ENCODE assay signal across 13 cellular contexts in genomic region chr17:62723842-62724241, GRCh38.
A peak's percentile ranks its signal among the peaks of the same experiment; 100 is the strongest.
DNase-seq lines count a peak whose midpoint lies in the region; ATAC-seq and TF ChIP-seq lines count a peak whose summit lies in the region.
"Had no signal": no experiment of that assay in that cellular context is flagged by ENCODE, and none has a peak within 500 bp of the region (broad histone marks: within the 10 kb centered on the region; RNA-seq: fewer than 3 reads in every experiment).

No MANE protein-coding gene starts in this region.

- H3K36me3 Mint-ChIP-seq in CD4-positive, alpha-beta T cell (ENCODE audit: low read depth), result no peaks in the 10 kb centered on the region
- H3K36me3 Mint-ChIP-seq in memory B cell, result no peaks in the 10 kb centered on the region

- H3K27ac ChIP-seq in CD4-positive, alpha-beta T cell (ENCODE audit: low read depth, low read length), result no peak overlapping the region
- H3K27ac ChIP-seq in PC-3 (ENCODE audit: low read length), result no peak overlapping the region

- no peaks in the 10 kb centered on the region for H3F3A ChIP-seq in PC-3 (ENCODE audit: low read length, unreplicated experiment)

- no peaks in the 10 kb centered on the region for H3K27me3 ChIP-seq in CD4-positive, alpha-beta T cell (ENCODE audit: control insufficient read depth, insufficient read depth, low read length)
- H3K27me3 ChIP-seq in PC-3 (ENCODE audit: low read length), result no peaks in the 10 kb centered on the region

- H3K36me3 ChIP-seq in PC-3 (ENCODE audit: low read depth, low read length), result no peaks in the 10 kb centered on the region

- no peak overlapping the region for H3K9ac ChIP-seq in PC-3 (ENCODE audit: low read length)

- peaks cover 28% of the 10 kb centered on the region for H3K4me1 Mint-ChIP-seq in CD4-positive, alpha-beta T cell (ENCODE audit: low read depth)
- H3K4me1 Mint-ChIP-seq in memory B cell, result peaks cover 27% of the 10 kb centered on the region

- no peak overlapping the region for H3K4me3 ChIP-seq in PC-3 (ENCODE audit: low read length)

- H3K79me2 ChIP-seq in PC-3 (ENCODE audit: low read length), result no peaks in the 10 kb centered on the region

- no TSS peak for BruUV-seq in PC-3 (replicated peaks; lab: Mats Ljungman, UMichigan)

- intact Hi-C loops in CD4-positive, alpha-beta T cell (cut with DNase I, micrococcal nuclease), result loop anchor here (1.0 to 5.0 kb wide), 2 partner anchors 238 to 243 kb away; no protein-coding TSS in a partner anchor
- intact Hi-C loops in PC-3 (cut with micrococcal nuclease), result no loop called here

- H4K20me1 ChIP-seq in PC-3 (ENCODE audit: low read length), result no peaks in the 10 kb centered on the region

- CTCF ChIA-PET in CD4-positive, alpha-beta T cell (lab: Charles Lee), result no interaction called here
- CTCF ChIA-PET in HEK293T (lab: Yijun Ruan, JAX) (interaction anchor here (0.6 kb wide), 1 partner anchor 77 kb away, joined by 4 read pairs; no protein-coding TSS in a partner anchor), PC-3 (lab: Charles Lee) (no interaction called here)

- no peak for DNase-seq in CD4-positive, alpha-beta T cell
- DNase-seq in HEK293T (ENCODE audit: extremely low spot score) (peak; percentile 51), PC-3 (no peak), memory B cell (ENCODE audit: low spot score in 2 of 2) (no peak)
- DNase-seq: activated CD4-positive, alpha-beta T cell treated with anti-CD3 and anti-CD28 coated beads for 4 hours; effector CD4-positive, alpha-beta T cell; foreskin melanocyte; NCI-H524 treated with DMSO at 0.1 percent for 48 hours had no signal

- H2AFZ ChIP-seq in PC-3 (ENCODE audit: low read length), result no peak overlapping the region

- TF ChIP-seq CTCF in CD4-positive, alpha-beta T cell (IDR thresholded peaks at IDR 0.05), result no peak
- no peak for TF ChIP-seq CTCF in PC-3 (conservative IDR thresholded peaks at IDR 0.05; ENCODE audit: low read depth, low read length)

- no peaks in the 10 kb centered on the region for H3K27me3 Mint-ChIP-seq in CD4-positive, alpha-beta T cell
- peaks cover 10% of the 10 kb centered on the region for H3K27me3 Mint-ChIP-seq in memory B cell

- H3K4me3 Mint-ChIP-seq in CD4-positive, alpha-beta T cell, result no peak overlapping the region
- H3K4me3 Mint-ChIP-seq in memory B cell, result peak overlapping the region; percentile 43

- peak overlapping the region; percentile 91 for H3K27ac Mint-ChIP-seq in CD4-positive, alpha-beta T cell
- no peak overlapping the region for H3K27ac Mint-ChIP-seq in memory B cell

- no peak for ATAC-seq in CD4-positive, alpha-beta T cell (ENCODE audit: poor library complexity)
- ATAC-seq in PC-3, result peak; percentile 27; the same call in 1 of the 2 replicates
- no peak for ATAC-seq in memory B cell (ENCODE audit: low read depth)
- no peak for ATAC-seq in GM19452 (IDR thresholded peaks at IDR 0.05; ENCODE audit: unreplicated experiment)
- no peak for ATAC-seq in HG02571 (IDR thresholded peaks at IDR 0.05; ENCODE audit: unreplicated experiment)
- no peak for ATAC-seq in GM21528 (IDR thresholded peaks at IDR 0.05; ENCODE audit: low FRiP score, unreplicated experiment)
- ATAC-seq in HG03045 (IDR thresholded peaks at IDR 0.05; ENCODE audit: unreplicated experiment), result no peak
- ATAC-seq: sciatic nerve had no signal

- no peaks in the 10 kb centered on the region for H3K9me3 Mint-ChIP-seq in CD4-positive, alpha-beta T cell
- no peaks in the 10 kb centered on the region for H3K9me3 Mint-ChIP-seq in memory B cell

- no peaks in the 10 kb centered on the region for H3K9me2 ChIP-seq in PC-3 (replicated peaks; ENCODE audit: low read length)

- no peaks in the 10 kb centered on the region for H3K9me3 ChIP-seq in CD4-positive, alpha-beta T cell (ENCODE audit: control insufficient read depth, low read length)
- no peaks in the 10 kb centered on the region for H3K9me3 ChIP-seq in PC-3 (ENCODE audit: low read length)

- H3K4me2 ChIP-seq in PC-3 (ENCODE audit: low read length), result no peak overlapping the region

- POLR2A ChIA-PET in CD4-positive, alpha-beta T cell (lab: Charles Lee), result interaction anchor here (0.5 to 1.8 kb wide), 4 partner anchors 13 to 242 kb away, joined by 3 to 17 read pairs (median 4); partner anchors contain the start of gene TANC2
- POLR2A ChIA-PET in HEK293T (lab: Yijun Ruan, JAX), result interaction anchor here (1.2 kb wide), 3 partner anchors 9 to 270 kb away, joined by 3 read pairs; no protein-coding TSS in a partner anchor
- POLR2A ChIA-PET in PC-3 (lab: Charles Lee; ENCODE audit: unreplicated experiment), result no interaction called here

- peaks cover 22% of the 10 kb centered on the region for H3K4me1 ChIP-seq in PC-3 (ENCODE audit: insufficient read depth, low read length)

TF ChIP-seq in HEK293T, 16 proteins besides CTCF, POLR2A, EP300 and RAD21:
- peak; percentile 50 for TF ChIP-seq L3MBTL2 (conservative IDR thresholded peaks at IDR 0.05)
- no peak for TF ChIP-seq CTBP1 (IDR thresholded peaks at IDR 0.05; ENCODE audit: borderline replicate concordance)
TF ChIP-seq in HEK293T: peak in this region for 1.
